In genomic region chr17:58513913-58514794, GRCh38 we compare ENCODE assay signal across 8 cellular contexts. TPM values are rescaled to one million over a fixed set of nuclear protein-coding genes. Genes with fewer than 3 reads are reported as not detected.
DNase-seq lines count a peak whose midpoint lies in the region; ATAC-seq and TF ChIP-seq lines count a peak whose summit lies in the region.

Gene MTMR4, minus strand, starts transcription at chr17:58514638. Its CDS starts 231 bp downstream, at chr17:58514407.

- peak within 1 kb of the TSS; percentile 80 for H3K27ac Mint-ChIP-seq in activated CD8-positive, alpha-beta T cell treated with anti-CD3 and anti-CD28 coated beads, Interleukin-2, amount 10 ng/mL, durations not matched to agents 7 days and 5 days

- H3K4me1 Mint-ChIP-seq in activated CD8-positive, alpha-beta T cell treated with anti-CD3 and anti-CD28 coated beads, Interleukin-2, amount 10 ng/mL, durations not matched to agents 7 days and 5 days (ENCODE audit: low read depth): peaks cover 71% of the 10 kb centered on the region

- CTCF ChIA-PET in activated CD8-positive, alpha-beta T cell treated with anti-CD3 and anti-CD28 coated beads, Interleukin-2, amount 10 ng/mL, durations not matched to agents 7 days and 5 days (lab: Charles Lee): interaction anchor here (0.7 to 2.5 kb wide), 9 partner anchors 13 to 266 kb away, joined by 3 to 11 read pairs (median 4); partner anchors contain the start of gene HSF5

- H3K9me3 Mint-ChIP-seq in activated CD8-positive, alpha-beta T cell treated with anti-CD3 and anti-CD28 coated beads, Interleukin-2, amount 10 ng/mL, durations not matched to agents 7 days and 5 days (ENCODE audit: insufficient read depth): no peaks in the 10 kb centered on the region

- H3K4me3 Mint-ChIP-seq in activated CD8-positive, alpha-beta T cell treated with anti-CD3 and anti-CD28 coated beads, Interleukin-2, amount 10 ng/mL, durations not matched to agents 7 days and 5 days: peak within 1 kb of the TSS; percentile 86

- H3K27me3 Mint-ChIP-seq in activated CD8-positive, alpha-beta T cell treated with anti-CD3 and anti-CD28 coated beads, Interleukin-2, amount 10 ng/mL, durations not matched to agents 7 days and 5 days (ENCODE audit: low read depth): no peaks in the 10 kb centered on the region

- intact Hi-C loops in lower lobe of right lung (cut with DNase I): no loop called here

- no peak for TF ChIP-seq CTCF in lower lobe of right lung (IDR thresholded peaks at IDR 0.05)

- peaks cover 42% of the 10 kb centered on the region for H3K4me1 ChIP-seq in lower lobe of right lung

- H3K9me3 ChIP-seq in lower lobe of right lung: no peaks in the 10 kb centered on the region

- POLR2A ChIA-PET in activated CD8-positive, alpha-beta T cell treated with anti-CD3 and anti-CD28 coated beads, Interleukin-2, amount 10 ng/mL, durations not matched to agents 7 days and 5 days (lab: Charles Lee): interaction anchor here (0.9 to 5.6 kb wide), 6 partner anchors 9 to 1105 kb away, joined by 3 to 51 read pairs (median 4); partner anchors contain the start of gene SUPT4H1

- H3K27me3 ChIP-seq in lower lobe of right lung (ENCODE audit: low read depth): no peaks in the 10 kb centered on the region

- ATAC-seq in HG03432 (IDR thresholded peaks at IDR 0.05; ENCODE audit: unreplicated experiment) (peak; percentile 21), lower lobe of right lung (peak; percentile 59 to 63)
- peak; percentile 25 for ATAC-seq in activated CD8-positive, alpha-beta T cell treated with anti-CD3 and anti-CD28 coated beads, Interleukin-2, amount 10 ng/mL, durations not matched to agents 7 days and 5 days

- H3K36me3 ChIP-seq in lower lobe of right lung: peaks cover 45% of the 10 kb centered on the region

- H3K27ac ChIP-seq in lower lobe of right lung: peak within 1 kb of the TSS; percentile 68

- H3K36me3 Mint-ChIP-seq in activated CD8-positive, alpha-beta T cell treated with anti-CD3 and anti-CD28 coated beads, Interleukin-2, amount 10 ng/mL, durations not matched to agents 7 days and 5 days (ENCODE audit: low read depth): peaks cover 30% of the 10 kb centered on the region

- peak within 1 kb of the TSS; percentile 79 for H3K4me3 ChIP-seq in lower lobe of right lung

- DNase-seq in D341Med (ENCODE audit: low spot score) (peak; percentile 98), NCI-H82 (lab: John Stamatoyannopoulos, UW) (peak; percentile 97), lower lobe of right lung (peak; percentile 88), GF-D8 (lab: John Stamatoyannopoulos, UW) (no peak)
- peak; percentile 78 for DNase-seq in activated CD8-positive, alpha-beta T cell treated with anti-CD3 and anti-CD28 coated beads, Interleukin-2, amount 10 ng/mL, durations not matched to agents 7 days and 5 days
- DNase-seq in effector CD4-positive, alpha-beta T cell: peak; percentile 66
- DNase-seq in stimulated activated CD4-positive, alpha-beta T cell treated with anti-CD3 and anti-CD28 coated beads, Interleukin-4, amount 100 ng/mL, for 48 hours (ENCODE audit: low read depth in 2 of 2): peak; percentile 68 to 74

RNA-seq across cellular contexts. Expression of gene MTMR4, which starts in this region (rescaled TPM):
- 10 to 100 TPM; 47.7 to 48.6 TPM for total RNA-seq in activated CD8-positive, alpha-beta T cell treated with anti-CD3 and anti-CD28 coated beads, Interleukin-2, amount 10 ng/mL, durations not matched to agents 7 days and 5 days
- 37.3 TPM for total RNA-seq in lower lobe of right lung
